Comparison of ENCODE assay signal across 10 cellular contexts in the genomic region with DNA sequence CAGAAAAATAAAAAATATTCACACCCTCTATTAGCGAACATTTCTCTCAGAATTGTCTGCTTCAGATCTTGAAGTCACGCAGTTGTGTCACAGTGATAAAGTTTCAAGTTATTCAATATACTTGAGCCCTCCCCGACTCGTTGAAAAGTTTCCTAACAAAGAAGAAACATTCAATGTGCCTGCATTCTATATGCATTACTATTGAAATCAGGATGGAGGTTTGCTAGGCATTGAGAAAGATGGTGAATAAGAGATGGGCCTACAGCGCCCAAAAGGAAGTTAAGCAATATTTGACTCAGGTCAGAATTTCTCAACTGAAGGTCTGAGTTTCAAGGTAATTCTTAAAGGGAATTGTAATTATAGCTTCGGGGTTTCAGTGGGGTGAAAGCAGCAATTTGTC.
DNase-seq lines count a peak whose midpoint lies in the region; ATAC-seq and TF ChIP-seq lines count a peak whose summit lies in the region.
"Had no signal": no experiment of that assay in that cellular context is flagged by ENCODE, and none has a peak within 500 bp of the region (broad histone marks: within the 10 kb centered on the region; RNA-seq: fewer than 3 reads in every experiment).

No MANE protein-coding gene starts in this region.

- peak overlapping the region in 11 of 21 experiments; percentile 1 to 71 (median 50) for H3K27ac ChIP-seq in skin epidermis
- H3K27ac ChIP-seq: cardiac muscle cell, suprapubic skin had no signal

- DNase-seq in SIG-M5 treated with dmso at 0.1 percent for 504 hours (lab: John Stamatoyannopoulos, UW; ENCODE audit: unreplicated experiment): peak; percentile 82
- DNase-seq in fibroblast of pulmonary artery (ENCODE audit: low read depth): peak; percentile 76
- DNase-seq in OCI-M2 (lab: John Stamatoyannopoulos, UW; ENCODE audit: unreplicated experiment): no peak

- TF ChIP-seq CTCF in fibroblast of pulmonary artery (IDR thresholded peaks at IDR 0.05; ENCODE audit: low read length, missing control alignments): no peak

- ATAC-seq in HG03439 (IDR thresholded peaks at IDR 0.05; ENCODE audit: unreplicated experiment) (peak; percentile 12), GM19023 (IDR thresholded peaks at IDR 0.05; ENCODE audit: unreplicated experiment) (no peak), HG03432 (IDR thresholded peaks at IDR 0.05; ENCODE audit: unreplicated experiment) (no peak), HG02973 (IDR thresholded peaks at IDR 0.05; ENCODE audit: unreplicated experiment) (no peak)

- H3K4me3 ChIP-seq in fibroblast of pulmonary artery (replicated peaks; ENCODE audit: low read depth, low read length) (peak overlapping the region; percentile 19), skin epidermis (no peak overlapping the region)
- H3K4me3 ChIP-seq: cardiac muscle cell, suprapubic skin had no signal
